Comparison of ENCODE assay signal across 30 cellular contexts in genomic region chr14:99831915-99832314, GRCh38. TPM values are rescaled to one million over a fixed set of nuclear protein-coding genes. Genes with fewer than 3 reads are reported as not detected.
"Had no signal": no experiment of that assay in that cellular context is flagged by ENCODE, and none has a peak within 500 bp of the region (broad histone marks: within the 10 kb centered on the region; RNA-seq: fewer than 3 reads in every experiment).

No MANE protein-coding gene starts in this region.

- H3K9me3 ChIP-seq: neutrophil, pancreas, prostate gland, spleen, suprapubic skin, testis, tibial artery, transverse colon, upper lobe of right lung, uterus had no signal

- H3K27ac Mint-ChIP-seq: naive thymus-derived CD8-positive, alpha-beta T cell; natural killer cell treated with Interleukin-12 subunit alpha and Interleukin-12 subunit beta and Interleukin-15 and Interleukin-18, amount 100 ng/mL, for 72 hours; nephron progenitor cell; stimulated activated memory B cell treated with anti-CD40 and anti-IgM and Interleukin-4, amounts not matched to agents 10 μg/mL and 1 μg/mL and 100 μg/mL, for 72 hours; stimulated activated naive CD8-positive, alpha-beta T cell treated with anti-CD3 and anti-CD28 coated beads, Interleukin-15, amount 100 ng/mL, for 72 hours; type B pancreatic cell had no signal

- H3K36me3 ChIP-seq: neutrophil, pancreas, prostate gland, spleen, suprapubic skin, tibial artery, transverse colon, upper lobe of right lung, uterus had no signal

- DNase-seq: naive thymus-derived CD8-positive, alpha-beta T cell; nephron progenitor cell; nucleus accumbens; pancreas; right cardiac atrium; spleen; stimulated activated CD4-positive, alpha-beta T cell treated with anti-CD3 and anti-CD28 coated beads, Interleukin-12 subunit alpha, Interleukin-12 subunit beta, amount 100 ng/mL, for 4 hours; stimulated activated CD4-positive, alpha-beta T cell treated with anti-CD3 and anti-CD28 coated beads, Interleukin-1b, Interleukin-23, amount 100 ng/mL, for 48 hours; stimulated activated CD4-positive, alpha-beta T cell treated with anti-CD3 and anti-CD28 coated beads, Interleukin-4, amount 100 ng/mL, for 1 hour; stimulated activated CD4-positive, alpha-beta T cell treated with anti-CD3 and anti-CD28 coated beads, Interleukin-4, amount 100 ng/mL, for 4 hours; stimulated activated CD8-positive, alpha-beta memory T cell treated with anti-CD3 and anti-CD28 coated beads, Interleukin-4, amount 100 ng/mL, for 48 hours; stimulated activated naive CD4-positive, alpha-beta T cell; stimulated activated naive CD8-positive, alpha-beta T cell treated with anti-CD3 and anti-CD28 coated beads, Interleukin-15, amount 100 ng/mL, for 72 hours; stimulated activated naive CD8-positive, alpha-beta T cell treated with anti-CD3 and anti-CD28 coated beads, Interleukin-15, Interleukin-2, amounts not matched to agents 100 U/mL and 50 U/mL, for 24 hours; substantia nigra; testis; tibial artery; transverse colon; upper lobe of right lung; uterus had no signal

- H3K27me3 ChIP-seq: pancreas, testis, tibial artery, upper lobe of right lung, uterus had no signal

- ATAC-seq: naive thymus-derived CD8-positive, alpha-beta T cell; natural killer cell treated with Interleukin-12 subunit alpha and Interleukin-12 subunit beta and Interleukin-15 and Interleukin-18, amount 100 ng/mL, for 72 hours; pancreas; right cardiac atrium; sciatic nerve; stimulated activated memory B cell treated with anti-CD40 and anti-IgM and Interleukin-4, amounts not matched to agents 10 μg/mL and 1 μg/mL and 100 μg/mL, for 72 hours; stimulated activated naive CD8-positive, alpha-beta T cell treated with anti-CD3 and anti-CD28 coated beads, Interleukin-15, amount 100 ng/mL, for 72 hours; stimulated activated naive CD8-positive, alpha-beta T cell treated with anti-CD3 and anti-CD28 coated beads, Interleukin-15, Interleukin-2, amounts not matched to agents 100 U/mL and 50 U/mL, for 24 hours; upper lobe of right lung had no signal

- H3K9me3 Mint-ChIP-seq: naive thymus-derived CD8-positive, alpha-beta T cell; natural killer cell treated with Interleukin-12 subunit alpha and Interleukin-12 subunit beta and Interleukin-15 and Interleukin-18, amount 100 ng/mL, for 72 hours; nephron progenitor cell; neural crest cell; stimulated activated memory B cell treated with anti-CD40 and anti-IgM and Interleukin-4, amounts not matched to agents 10 μg/mL and 1 μg/mL and 100 μg/mL, for 72 hours; stimulated activated naive CD8-positive, alpha-beta T cell treated with anti-CD3 and anti-CD28 coated beads, Interleukin-15, amount 100 ng/mL, for 72 hours; type B pancreatic cell had no signal

- H3K4me3 ChIP-seq: pancreas, prostate gland, skin epidermis, smooth muscle cell, spleen, suprapubic skin, testis, tibial artery, transverse colon, upper lobe of right lung, uterus had no signal

- H3K27me3 Mint-ChIP-seq: type B pancreatic cell had no signal

- H3K36me3 Mint-ChIP-seq: natural killer cell treated with Interleukin-12 subunit alpha and Interleukin-12 subunit beta and Interleukin-15 and Interleukin-18, amount 100 ng/mL, for 72 hours; stimulated activated memory B cell treated with anti-CD40 and anti-IgM and Interleukin-4, amounts not matched to agents 10 μg/mL and 1 μg/mL and 100 μg/mL, for 72 hours had no signal

- H3K4me1 Mint-ChIP-seq: naive thymus-derived CD8-positive, alpha-beta T cell; nephron progenitor cell; stimulated activated memory B cell treated with anti-CD40 and anti-IgM and Interleukin-4, amounts not matched to agents 10 μg/mL and 1 μg/mL and 100 μg/mL, for 72 hours; stimulated activated naive CD8-positive, alpha-beta T cell treated with anti-CD3 and anti-CD28 coated beads, Interleukin-15, amount 100 ng/mL, for 72 hours had no signal

- H3K4me1 ChIP-seq: pancreas, prostate gland, spleen, suprapubic skin, testis, tibial artery, transverse colon, upper lobe of right lung, uterus had no signal

- H3K27ac ChIP-seq: neutrophil, pancreas, prostate gland, skin epidermis, spleen, suprapubic skin, testis, tibial artery, transverse colon, upper lobe of right lung, uterus had no signal

- H3K4me2 ChIP-seq: smooth muscle cell had no signal

- H3K4me3 Mint-ChIP-seq: naive thymus-derived CD8-positive, alpha-beta T cell; natural killer cell treated with Interleukin-12 subunit alpha and Interleukin-12 subunit beta and Interleukin-15 and Interleukin-18, amount 100 ng/mL, for 72 hours; nephron progenitor cell; neural crest cell; stimulated activated memory B cell treated with anti-CD40 and anti-IgM and Interleukin-4, amounts not matched to agents 10 μg/mL and 1 μg/mL and 100 μg/mL, for 72 hours; stimulated activated naive CD8-positive, alpha-beta T cell treated with anti-CD3 and anti-CD28 coated beads, Interleukin-15, amount 100 ng/mL, for 72 hours; type B pancreatic cell had no signal

RNA-seq across cellular contexts. Expression of gene EML1, which starts 38.7 kb away (rescaled TPM):
- total RNA-seq: naive thymus-derived CD8-positive, alpha-beta T cell had no signal
- polyA plus RNA-seq: naive thymus-derived CD8-positive, alpha-beta T cell had no signal
